21 cellular contexts compared by ENCODE assay signal in genomic region chr4:102354671-102355454, GRCh38. TPM values are rescaled to one million over a fixed set of nuclear protein-coding genes. Genes with fewer than 3 reads are reported as not detected.
"Had no signal": no experiment of that assay in that cellular context is flagged by ENCODE, and none has a peak within 500 bp of the region (broad histone marks: within the 10 kb centered on the region; RNA-seq: fewer than 3 reads in every experiment).

No MANE protein-coding gene starts in this region.

- H3K36me3 Mint-ChIP-seq: IgD-negative memory B cell had no signal

- H3K4me3 ChIP-seq: K562, SJCRH30 had no signal

- H3K36me3 ChIP-seq: SJCRH30 had no signal

- H3K27ac Mint-ChIP-seq: IgD-negative memory B cell had no signal

- DNase-seq: MV-4-11, NCI-H1048, NCI-H1105, NCI-H1436 treated with DMSO at 0.1 percent for 48 hours, NCI-H1694, NCI-H187 treated with DMSO at 0.1 percent for 48 hours, NCI-H2029 treated with DMSO at 0.1 percent for 48 hours, NCI-H2227 treated with DMSO at 0.1 percent for 48 hours, NCI-H524, NCI-H526 treated with DMSO at 0.1 percent for 48 hours, NCI-H774, PC-3, SHP77, SJCRH30, SW 1271 had no signal

- H3K27me3 ChIP-seq: SJCRH30 had no signal

- H3K4me1 ChIP-seq: SJCRH30 had no signal

- ATAC-seq: Panc1, PC-3 had no signal

- H3K9me3 ChIP-seq: SJCRH30 had no signal

- FAIRE-seq: HTR-8/SVneo had no signal

- H3K27ac ChIP-seq: HL-60, RWPE1, SJCRH30 had no signal

- H3K9me3 Mint-ChIP-seq: IgD-negative memory B cell had no signal

- H3K4me3 Mint-ChIP-seq: IgD-negative memory B cell had no signal

RNA-seq across cellular contexts. Expression of gene SLC39A8, which starts 9.6 kb away (rescaled TPM):
- total RNA-seq: SJCRH30 had no signal
